In the genomic region with DNA sequence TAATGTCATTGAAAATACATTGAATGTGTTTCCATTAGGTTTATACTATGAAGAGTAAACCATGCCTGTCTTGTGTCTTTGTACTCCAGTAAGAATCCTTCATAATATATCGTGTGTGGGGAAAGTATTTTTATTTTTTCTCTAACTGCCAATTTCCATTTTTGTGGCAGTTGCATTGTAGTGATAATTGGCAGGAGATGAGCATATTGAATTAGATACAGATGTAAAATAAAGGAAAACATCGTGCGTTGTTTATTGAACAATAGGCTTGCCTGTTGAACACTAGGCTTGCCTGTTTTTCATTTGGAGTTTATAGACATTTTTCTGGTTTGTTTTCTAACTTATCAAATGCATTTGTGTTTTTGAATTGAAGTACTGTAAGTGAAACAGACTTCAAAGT, we compare ENCODE assay signal across 22 cellular contexts.
"Had no signal": no experiment of that assay in that cellular context is flagged by ENCODE, and none has a peak within 500 bp of the region (broad histone marks: within the 10 kb centered on the region; RNA-seq: fewer than 3 reads in every experiment).

No MANE protein-coding gene starts in this region.

- H3K4me1 ChIP-seq: foreskin keratinocyte, neural progenitor cell, right atrium auricular region, testis, upper lobe of right lung had no signal

- H3K36me3 ChIP-seq: ovary, right atrium auricular region, tibial nerve, upper lobe of right lung had no signal

- H3K9ac ChIP-seq: neural progenitor cell had no signal

- H3K9me3 Mint-ChIP-seq: natural killer cell treated with Interleukin-12 subunit alpha and Interleukin-12 subunit beta and Interleukin-15 and Interleukin-18, amount 100 ng/mL, for 72 hours; neural progenitor cell; stimulated activated naive B cell treated with anti-CD40 and anti-IgM and Interleukin-4, amounts not matched to agents 10 μg/mL and 1 μg/mL and 100 μg/mL, for 72 hours; stimulated activated naive CD8-positive, alpha-beta T cell treated with anti-CD3 and anti-CD28 coated beads, Interleukin-15, amount 100 ng/mL, for 72 hours had no signal

- H3K27me3 Mint-ChIP-seq: natural killer cell treated with Interleukin-12 subunit alpha and Interleukin-12 subunit beta and Interleukin-15 and Interleukin-18, amount 100 ng/mL, for 72 hours; stimulated activated naive B cell treated with anti-CD40 and anti-IgM and Interleukin-4, amounts not matched to agents 10 μg/mL and 1 μg/mL and 100 μg/mL, for 72 hours; stimulated activated naive CD8-positive, alpha-beta T cell treated with anti-CD3 and anti-CD28 coated beads, Interleukin-15, amount 100 ng/mL, for 72 hours had no signal

- ATAC-seq: esophagus mucosa; foreskin keratinocyte; mucosa of descending colon; natural killer cell treated with Interleukin-12 subunit alpha and Interleukin-12 subunit beta and Interleukin-15 and Interleukin-18, amount 100 ng/mL, for 72 hours; stimulated activated naive B cell treated with anti-CD40 and anti-IgM and Interleukin-4, amounts not matched to agents 10 μg/mL and 1 μg/mL and 100 μg/mL, for 72 hours; stimulated activated naive CD8-positive, alpha-beta T cell treated with anti-CD3 and anti-CD28 coated beads, Interleukin-15, amount 100 ng/mL, for 72 hours; upper lobe of right lung had no signal

- H3K4me3 Mint-ChIP-seq: natural killer cell treated with Interleukin-12 subunit alpha and Interleukin-12 subunit beta and Interleukin-15 and Interleukin-18, amount 100 ng/mL, for 72 hours; neural progenitor cell; stimulated activated naive B cell treated with anti-CD40 and anti-IgM and Interleukin-4, amounts not matched to agents 10 μg/mL and 1 μg/mL and 100 μg/mL, for 72 hours; stimulated activated naive CD8-positive, alpha-beta T cell treated with anti-CD3 and anti-CD28 coated beads, Interleukin-15, amount 100 ng/mL, for 72 hours had no signal

- H3K27ac ChIP-seq: coronary artery, foreskin keratinocyte, neural progenitor cell, ovary, right atrium auricular region, sigmoid colon, testis, upper lobe of right lung had no signal

- DNase-seq: dorsolateral prefrontal cortex; effector CD8-positive, alpha-beta T cell; foreskin keratinocyte; kidney glomerular epithelial cell; mesendoderm; mucosa of descending colon; nucleus accumbens; ovary; sigmoid colon; stimulated activated CD4-positive, alpha-beta T cell treated with anti-CD3 and anti-CD28 coated beads, Interleukin-2, amount 100 ng/mL, for 24 hours; stimulated activated CD4-positive, alpha-beta T cell treated with anti-CD3 and anti-CD28 coated beads, Interleukin-4, amount 100 ng/mL, for 4 hours; stimulated activated naive B cell treated with anti-CD40 and anti-IgM and Interleukin-4, amounts not matched to agents 10 μg/mL and 1 μg/mL and 100 μg/mL, for 72 hours; stimulated activated naive CD8-positive, alpha-beta T cell treated with anti-CD3 and anti-CD28 coated beads, Interleukin-15, amount 100 ng/mL, for 72 hours; testis; upper lobe of right lung had no signal

- H3K4me3 ChIP-seq: coronary artery, mucosa of descending colon, neural progenitor cell, ovary, right atrium auricular region, sigmoid colon, skin epidermis, testis, tibial nerve, upper lobe of right lung had no signal

- H3K27ac Mint-ChIP-seq: natural killer cell treated with Interleukin-12 subunit alpha and Interleukin-12 subunit beta and Interleukin-15 and Interleukin-18, amount 100 ng/mL, for 72 hours; neural progenitor cell; stimulated activated naive B cell treated with anti-CD40 and anti-IgM and Interleukin-4, amounts not matched to agents 10 μg/mL and 1 μg/mL and 100 μg/mL, for 72 hours had no signal

- H3K4me2 ChIP-seq: neural progenitor cell had no signal

- H2AFZ ChIP-seq: neural progenitor cell had no signal

- H3K36me3 Mint-ChIP-seq: natural killer cell treated with Interleukin-12 subunit alpha and Interleukin-12 subunit beta and Interleukin-15 and Interleukin-18, amount 100 ng/mL, for 72 hours; stimulated activated naive B cell treated with anti-CD40 and anti-IgM and Interleukin-4, amounts not matched to agents 10 μg/mL and 1 μg/mL and 100 μg/mL, for 72 hours had no signal

- H3K27me3 ChIP-seq: dorsolateral prefrontal cortex, foreskin keratinocyte, neural progenitor cell, ovary, right atrium auricular region, sigmoid colon, testis, tibial nerve, upper lobe of right lung had no signal

- H3K9me3 ChIP-seq: mucosa of descending colon, ovary, right atrium auricular region, sigmoid colon, testis, tibial nerve, upper lobe of right lung had no signal
